ENCODE assay signal across 18 cellular contexts in the genomic region with DNA sequence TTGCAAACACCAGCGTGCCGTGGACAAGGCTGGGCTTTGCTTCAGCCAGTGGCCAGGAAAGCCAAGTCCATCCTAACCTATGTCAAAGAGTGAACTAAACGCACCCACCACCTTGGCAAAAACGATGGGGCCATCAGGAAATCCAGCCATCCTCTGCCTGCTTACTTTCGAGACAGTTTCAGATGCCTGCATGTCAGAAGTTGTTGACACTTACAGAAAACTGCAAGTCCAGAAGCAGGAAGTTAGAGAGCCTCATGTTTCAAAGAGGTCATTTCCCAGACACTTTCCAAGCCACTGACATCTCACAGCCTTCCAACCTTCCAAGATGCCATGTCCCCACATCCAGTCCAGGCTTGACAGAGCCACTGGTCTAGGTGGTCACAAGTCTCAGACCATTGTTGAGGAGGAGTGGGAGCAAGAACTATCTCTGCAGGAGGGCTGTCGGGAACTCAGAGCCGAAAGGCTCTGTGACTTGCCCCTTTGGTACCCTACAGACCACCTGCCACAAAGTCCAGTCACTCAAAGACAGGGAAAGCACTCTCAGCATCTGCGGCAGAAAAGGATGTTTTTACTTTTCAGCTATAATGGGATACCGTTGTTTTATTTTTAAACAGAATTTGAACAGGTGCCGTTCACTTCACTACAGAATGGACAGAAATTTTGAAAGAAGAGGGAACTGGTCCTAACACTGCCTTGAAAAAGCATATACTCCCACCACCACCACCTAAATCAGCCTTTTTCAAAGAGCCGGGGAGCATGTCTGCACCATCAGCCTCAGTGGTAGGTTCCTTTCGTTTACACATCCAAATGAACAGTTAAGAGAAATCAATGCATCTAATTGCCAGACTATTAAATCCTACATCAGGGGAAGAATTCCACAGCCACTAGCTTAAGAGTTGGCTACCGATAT. TPM values are rescaled to one million over a fixed set of nuclear protein-coding genes. Genes with fewer than 3 reads are reported as not detected.
DNase-seq lines count a peak whose midpoint lies in the region; ATAC-seq, FAIRE-seq and TF ChIP-seq lines count a peak whose summit lies in the region.
"Had no signal": no experiment of that assay in that cellular context is flagged by ENCODE, and none has a peak within 500 bp of the region (broad histone marks: within the 10 kb centered on the region; RNA-seq: fewer than 3 reads in every experiment).

No MANE protein-coding gene starts in this region.

- H3K27ac ChIP-seq in GM23338 (ENCODE audit: low read depth) (no peak overlapping the region), K562 (ENCODE audit: extremely low read depth, low read depth, low read length) (no peak overlapping the region), gastrocnemius medialis (peak overlapping the region; percentile 4 to 98 (median 79))
- H3K27ac ChIP-seq: RWPE1, SJCRH30 had no signal

- TF ChIP-seq CTCF in GM23338 (conservative IDR thresholded peaks at IDR 0.05; ENCODE audit: low read depth in 2 of 2) (no peak), K562 (IDR thresholded peaks at IDR 0.05 in 2 of 3, conservative IDR thresholded peaks at IDR 0.05 in 1 of 3; ENCODE audit: insufficient read depth in 2 of 3, low read depth in 1 of 3, low read length in 3 of 3) (no peak), gastrocnemius medialis (IDR thresholded peaks at IDR 0.05 in 4 of 5, conservative IDR thresholded peaks at IDR 0.05 in 1 of 5) (no peak), CD14-positive monocyte (IDR thresholded peaks at IDR 0.05) (no peak)

- POLR2A ChIA-PET in K562 (lab: Yijun Ruan, JAX) = no interaction called here

- DNase-seq in GM23338 (ENCODE audit: low spot score) (no peak), K562 (ENCODE audit: extremely low read depth in 1 of 4, low spot score in 3 of 4) (no peak), left kidney (ENCODE audit: low read depth, low spot score) (peak; percentile 46), gastrocnemius medialis (no peak), CD1c-positive myeloid dendritic cell (ENCODE audit: extremely low spot score) (no peak), OCI-M1 (lab: John Stamatoyannopoulos, UW) (no peak), CD14-positive monocyte (ENCODE audit: low spot score) (no peak)
- DNase-seq: CD4-positive, alpha-beta memory T cell; DMS79 treated with DMSO at 0.1 percent for 48 hours; HCEC 1CT; Karpas-422; NCI-H2029; NCI-H510A; SJCRH30 had no signal

- H3K27me3 ChIP-seq in GM23338 (ENCODE audit: insufficient read depth) (no peaks in the 10 kb centered on the region), K562 (ENCODE audit: control insufficient read depth in 2 of 2, insufficient read depth in 2 of 2, low read length in 2 of 2) (peaks cover 30 to 56% of the 10 kb centered on the region in 2 experiments), gastrocnemius medialis (no peaks in the 10 kb centered on the region)
- H3K27me3 ChIP-seq: SJCRH30 had no signal

- H3K9me3 Mint-ChIP-seq in GM23338 = no peaks in the 10 kb centered on the region; the same call in 2 of the 3 replicates
- H3K9me3 Mint-ChIP-seq in CD14-positive monocyte = peaks cover 0 to 9% (median 0%) of the 10 kb centered on the region in 7 donors
- H3K9me3 Mint-ChIP-seq: CD4-positive, alpha-beta memory T cell had no signal

- H2AFZ ChIP-seq in GM23338 = no peak overlapping the region
- H2AFZ ChIP-seq in K562 (ENCODE audit: low read depth, low read length) = no peak overlapping the region

- FAIRE-seq in K562 (lab: Jason Lieb, UNC) = no peak
- FAIRE-seq: G401.6, GM12891 had no signal

- in situ Hi-C loops in K562 (cut with MboI) = no loop called here
- in situ Hi-C loops in gastrocnemius medialis (cut with MboI; ENCODE audit: low sequenced_read_pairs in 4 of 4) = loop anchor here (25.0 kb wide), 2 partner anchors 239 to 364 kb away; no protein-coding TSS in a partner anchor

- BruUV-seq in K562 (replicated peaks; lab: Mats Ljungman, UMichigan) = no TSS peak

- H3K4me2 ChIP-seq in GM23338 (peak overlapping the region; percentile 63), K562 (ENCODE audit: insufficient read depth, low read length) (no peak overlapping the region)

- H3K9me3 ChIP-seq in K562 (replicated peaks; ENCODE audit: control insufficient read depth, insufficient read depth, low read depth, low read length) (no peaks in the 10 kb centered on the region), gastrocnemius medialis (no peaks in the 10 kb centered on the region)
- H3K9me3 ChIP-seq: SJCRH30 had no signal

- no peaks in the 10 kb centered on the region for H3K9me1 ChIP-seq in K562 (ENCODE audit: control insufficient read depth, insufficient read depth, low read length)

- peaks cover 46% of the 10 kb centered on the region for H4K20me1 ChIP-seq in GM23338 (replicated peaks; ENCODE audit: insufficient read depth)
- 0 out of 2 replicates have a peak, but pooled peaks cover 4% of the 10 kb centered on the region for H4K20me1 ChIP-seq in K562 (replicated peaks; ENCODE audit: control insufficient read depth, insufficient read depth, low read length)

- no peak overlapping the region for H3K4me3 ChIP-seq in GM23338
- no peak overlapping the region for H3K4me3 ChIP-seq in K562
- H3K4me3 ChIP-seq in gastrocnemius medialis = peak overlapping the region; percentile 6 to 33 (median 25)
- H3K4me3 ChIP-seq: SJCRH30 had no signal

- H3K27ac Mint-ChIP-seq in GM23338 (no peak overlapping the region), CD14-positive monocyte (no peak overlapping the region)
- H3K27ac Mint-ChIP-seq: CD4-positive, alpha-beta memory T cell had no signal

- peak overlapping the region; percentile 0; the same call in 1 of the 3 replicates for H3K4me3 Mint-ChIP-seq in GM23338
- H3K4me3 Mint-ChIP-seq in CD14-positive monocyte = no peak overlapping the region

- no peak for TF ChIP-seq EP300 in K562 (IDR thresholded peaks at IDR 0.05; ENCODE audit: low read length)

- 0 out of 2 replicates have a peak, but pooled peaks cover 7% of the 10 kb centered on the region for H3F3A ChIP-seq in GM23338 (replicated peaks; ENCODE audit: low read depth)

- no peak for ATAC-seq in GM23338
- no peak for ATAC-seq in K562
- ATAC-seq in gastrocnemius medialis = no peak
- ATAC-seq in GM19351 (IDR thresholded peaks at IDR 0.05; ENCODE audit: unreplicated experiment) = no peak

- peaks cover 91% of the 10 kb centered on the region for H3K79me2 ChIP-seq in GM23338 (replicated peaks; ENCODE audit: insufficient read depth)
- no peaks in the 10 kb centered on the region for H3K79me2 ChIP-seq in K562 (ENCODE audit: control insufficient read depth, insufficient read depth, low read length)

- H3K36me3 Mint-ChIP-seq in GM23338 (ENCODE audit: low read depth) (peaks cover 9% of the 10 kb centered on the region; the same call in 1 of the 3 replicates), CD14-positive monocyte (no peaks in the 10 kb centered on the region)
- H3K36me3 Mint-ChIP-seq: CD4-positive, alpha-beta memory T cell had no signal

- no peaks in the 10 kb centered on the region for H3K9me2 ChIP-seq in GM23338 (ENCODE audit: insufficient read depth)

- no peak overlapping the region for H3K9ac ChIP-seq in K562 (ENCODE audit: insufficient read depth in 1 of 2, low read depth in 2 of 2, low read length in 2 of 2)

- H3K36me3 ChIP-seq in GM23338 (ENCODE audit: insufficient read depth) = no peaks in the 10 kb centered on the region
- no peaks in the 10 kb centered on the region for H3K36me3 ChIP-seq in K562 (ENCODE audit: control insufficient read depth, insufficient read depth, low read length)
- H3K36me3 ChIP-seq in gastrocnemius medialis = no peaks in the 10 kb centered on the region
- H3K36me3 ChIP-seq: SJCRH30 had no signal

- no peak for TF ChIP-seq RAD21 in K562 (CRISPR knock-in tag; conservative IDR thresholded peaks at IDR 0.05 in 1 of 2, IDR thresholded peaks at IDR 0.05 in 1 of 2)

- intact Hi-C loops in K562 (cut with micrococcal nuclease) = no loop called here
- intact Hi-C loops in gastrocnemius medialis (cut with DNase I; ENCODE audit: low total_unique reads) = loop anchor here (10.0 kb wide), 1 partner anchor 1466 kb away; the partner anchor contains the start of gene SIAH1
- intact Hi-C loops in CD14-positive monocyte (cut with micrococcal nuclease) = no loop called here

- H3K4me1 ChIP-seq in GM23338 (ENCODE audit: insufficient read depth) (peaks cover 80% of the 10 kb centered on the region), K562 (replicated peaks in 1 of 2; ENCODE audit: control insufficient read depth in 2 of 2, insufficient read depth in 2 of 2, low read length in 2 of 2) (peaks cover 0 to 14% of the 10 kb centered on the region in 2 experiments; a peak in 2 of 5 replicates), gastrocnemius medialis (peaks cover 62 to 65% of the 10 kb centered on the region in 2 donors)

- TF ChIP-seq POLR2A in K562 (conservative IDR thresholded peaks at IDR 0.05) = no peak
- no peak for TF ChIP-seq POLR2A in gastrocnemius medialis (IDR thresholded peaks at IDR 0.05)

- H3K4me1 Mint-ChIP-seq in GM23338 (peaks cover 83% of the 10 kb centered on the region), CD14-positive monocyte (peaks cover 6% of the 10 kb centered on the region)

- CTCF ChIA-PET in K562 (lab: Yijun Ruan, JAX; ENCODE audit: low intra/inter-chr PET ratio) = no interaction called here

- WGBS in K562 (ENCODE audit: insufficient coverage, low coverage, missing lambda C conversion rate) = 1% methylated on average over 13 of the region's 13 CpGs

- H3K27me3 Mint-ChIP-seq in GM23338 (ENCODE audit: insufficient read depth, low read depth, poor library complexity) (peaks cover 15% of the 10 kb centered on the region), CD14-positive monocyte (ENCODE audit: low read depth in 3 of 3) (peaks cover 26 to 60% (median 44%) of the 10 kb centered on the region in 3 donors)

RNA-seq across cellular contexts. Expression of gene ZNF423, which starts 5.1 kb away (rescaled TPM):
- total RNA-seq in GM23338 (2014; rRNA removed; shearing (Covaris generic)) = 39.6 and 41.8 TPM in 2 replicates
- polyA plus RNA-seq in GM23338 (2016; fragmentation: Nextera tagmentation; extraction: Ambion mirVana) (14.9 and 15.2 TPM in 2 replicates), K562 (2011; rRNA removed) (not detected in 2 replicates), K562 (2014; fragmentation: Illumina TruSeq; extraction: Trizol) (not detected in 2 replicates), K562 (2014; fragmentation: Nextera tagmentation; extraction: Ambion mirVana) (not detected), K562 (2014; rRNA removed) (not detected in 2 replicates), CD14-positive monocyte (not detected)
- not detected in 2 replicates for total RNA-seq in K562 (2011; cell fraction: chromatin; rRNA removed; ENCODE audit: low replicate concordance)
- not detected in 2 replicates for total RNA-seq in K562 (2011; cell fraction: nucleolus; rRNA removed)
- not detected in 2 replicates for total RNA-seq in K562 (2011; cell fraction: nucleoplasm; rRNA removed)
- total RNA-seq in K562 (2014; rRNA removed) (not detected in 2 replicates), K562 (2014; rRNA removed; fragmentation: Illumina TruSeq; extraction: Trizol) (not detected in 2 replicates), K562 (2015; rRNA removed; fragmentation: Illumina TruSeq; extraction: Trizol) (not detected in 2 replicates), K562 (2021) (not detected in 2 replicates), gastrocnemius medialis (10 to 100 TPM in 3 of 4 donors, 1 to 10 TPM in 1; 8.4 to 15.8 (median 12.5) TPM)
- polyA plus RNA-seq in K562 (2011; cell fraction: cytosol; rRNA removed) = 0.03 TPM in 1 of 2 replicates, not detected in the other
- polyA plus RNA-seq in K562 (2011; cell fraction: nucleus; rRNA removed) = not detected in 2 replicates
- polyA plus RNA-seq in K562 (2012) = not detected in 2 replicates
- polyA minus RNA-seq in K562 (2011; rRNA and poly(A)+ RNA removed) = not detected in 2 replicates
- polyA minus RNA-seq in K562 (2011; cell fraction: cytosol; rRNA and poly(A)+ RNA removed) = not detected in 2 replicates
- polyA minus RNA-seq in K562 (2011; cell fraction: nucleus; rRNA and poly(A)+ RNA removed) = not detected in 2 replicates
- total RNA-seq: CD4-positive, alpha-beta memory T cell had no signal
- polyA plus RNA-seq: CD4-positive, alpha-beta memory T cell had no signal

Comparison
In these comparisons a context has a peak if more than half of its experiments do, and no peak if none do; other contexts are left out.
1. H3K27ac ChIP-seq: peak in gastrocnemius medialis (4 of 4); none in GM23338 (single experiment) and K562 (single experiment).
2. H3K4me3 ChIP-seq: peak in gastrocnemius medialis (4 of 4); none in GM23338 (single experiment) and K562 (single experiment).
3. RNA of gene ZNF423, which starts 5.1 kb away (total RNA-seq): 39.6 to 41.8 TPM in GM23338 and 8.4 to 15.8 TPM in gastrocnemius medialis; not detected in K562; every median in the first group is over 4 times any median in the second.